Comparison of ENCODE assay signal across 18 cellular contexts in genomic region chr19:38090561-38090960, GRCh38.
A peak's percentile ranks its signal among the peaks of the same experiment; 100 is the strongest.
DNase-seq lines count a peak whose midpoint lies in the region; ATAC-seq and TF ChIP-seq lines count a peak whose summit lies in the region.
"Had no signal": no experiment of that assay in that cellular context is flagged by ENCODE, and none has a peak within 500 bp of the region (broad histone marks: within the 10 kb centered on the region; RNA-seq: fewer than 3 reads in every experiment).

No MANE protein-coding gene starts in this region.

- no peak for TF ChIP-seq POLR2A in heart left ventricle (IDR thresholded peaks at IDR 0.05)

- peak overlapping the region in 1 of 12 donors; percentile 16 for H3K27ac ChIP-seq in heart left ventricle
- H3K27ac ChIP-seq in GM23248: no peak overlapping the region
- H3K27ac ChIP-seq: SK-N-MC had no signal

- H3K9me2 ChIP-seq in GM23248 (ENCODE audit: insufficient read depth): no peaks in the 10 kb centered on the region

- H3F3A ChIP-seq in GM23248 (ENCODE audit: insufficient read depth): peaks cover 6% of the 10 kb centered on the region; the same call in 1 of the 2 replicates

- TF ChIP-seq CTCF in heart left ventricle (IDR thresholded peaks at IDR 0.05): no peak

- H3K4me2 ChIP-seq in GM23248 (ENCODE audit: unreplicated experiment): no peak overlapping the region

- H3K4me3 ChIP-seq in heart left ventricle: no peak overlapping the region
- no peak overlapping the region for H3K4me3 ChIP-seq in GM23248
- H3K4me3 ChIP-seq: SK-N-MC had no signal

- H3K9ac ChIP-seq in GM23248: no peak overlapping the region

- intact Hi-C loops in heart left ventricle (cut with DNase I): loop anchor here in 5 of 10 donors (5.0 to 10.0 kb wide), 3 partner anchors 86 to 186 kb away; partner anchors contain the start of genes SIPA1L3 (in 4 of the 5) and WDR87 (in 4 of the 5)

- H3K4me1 ChIP-seq in heart left ventricle (peaks cover 0 to 22% (median 0%) of the 10 kb centered on the region in 12 donors), GM23248 (ENCODE audit: insufficient read depth) (no peaks in the 10 kb centered on the region)

- in situ Hi-C loops in ACHN (cut with HindIII; ENCODE audit: low pct_ligation_motif_present, low pct_unique_long_range_greater_than_20kb, low sequenced_read_pairs) (no loop called here), GM23248 (cut with MboI) (loop anchor here (25.0 kb wide), 1 partner anchor 178 kb away; the partner anchor contains the start of genes SIPA1L3 and WDR87)

- no peaks in the 10 kb centered on the region for H3K79me2 ChIP-seq in GM23248 (ENCODE audit: insufficient read depth)

- no peaks in the 10 kb centered on the region for H3K27me3 ChIP-seq in heart left ventricle
- H3K27me3 ChIP-seq in GM23248 (replicated peaks; ENCODE audit: insufficient read depth): no peaks in the 10 kb centered on the region

- no peak overlapping the region for H2AFZ ChIP-seq in GM23248

- peaks cover 0 to 12% (median 4%) of the 10 kb centered on the region in 9 donors for H3K36me3 ChIP-seq in heart left ventricle
- H3K36me3 ChIP-seq in GM23248 (ENCODE audit: low read depth): no peaks in the 10 kb centered on the region

- WGBS in heart left ventricle, 4 donors: 60 to 70% (median 67%) methylated on average over 2 to 4 of the region's 4 CpGs
- 74 to 76% methylated on average over 4 of the region's 4 CpGs for WGBS in GM23248 (ENCODE audit: low coverage in 1 of 2, low lambda C conversion rate in 2 of 2, missing lambda C conversion rate in 2 of 2), 2 experiments

- ATAC-seq in heart left ventricle (peak in 3 of 4 donors; percentile 58 to 74 (median 64)), GM19455 (IDR thresholded peaks at IDR 0.05; ENCODE audit: unreplicated experiment) (no peak)
- ATAC-seq: activated CD8-positive, alpha-beta memory T cell treated with anti-CD3 and anti-CD28 coated beads, Interleukin-2, amount 10 ng/mL, durations not matched to agents 7 days and 5 days had no signal

- DNase-seq in Ammon's horn (ENCODE audit: low spot score) (peak; percentile 79), NCI-H446 (lab: John Stamatoyannopoulos, UW) (peak; percentile 68 to 92), heart left ventricle (peak in 3 of 5 donors; percentile 28 to 64 (median 58)), nucleus accumbens (lab: John Stamatoyannopoulos, UW) (peak in 50 of 56 donors; percentile 2 to 71 (median 35)), ACHN (no peak), NK-92 (lab: John Stamatoyannopoulos, UW; ENCODE audit: unreplicated experiment) (no peak), GM23248 (no peak)
- DNase-seq: activated CD4-positive, alpha-beta T cell treated with anti-CD3 and anti-CD28 coated beads for 1 hour; activated CD8-positive, alpha-beta memory T cell treated with anti-CD3 and anti-CD28 coated beads, Interleukin-2, amount 10 ng/mL, durations not matched to agents 7 days and 5 days; activated effector memory CD4-positive, alpha-beta T cell treated with anti-CD3 and anti-CD28 coated beads, Interleukin-2, amount 50 U/mL, for 16 hours; aorta; COR-L47; foreskin fibroblast; NCI-H526; stimulated activated CD4-positive, alpha-beta T cell treated with anti-CD3 and anti-CD28 coated beads, Interleukin-15, amount 100 ng/mL, for 24 hours; T-helper 9 cell had no signal

- H3K9me3 ChIP-seq in heart left ventricle (no peaks in the 10 kb centered on the region), GM23248 (ENCODE audit: low read depth) (no peaks in the 10 kb centered on the region)

- no peaks in the 10 kb centered on the region for H4K20me1 ChIP-seq in GM23248 (ENCODE audit: insufficient read depth)

Comparison
In these comparisons a context has a peak if more than half of its experiments do, and no peak if none do; other contexts are left out.
1. DNase-seq: peak in Ammon's horn (single experiment), NCI-H446 (2 of 2), heart left ventricle (3 of 5) and nucleus accumbens (50 of 56); none in ACHN (single experiment), NK-92 (single experiment) and GM23248 (single experiment).